ENCODE assay signal across 8 cellular contexts in genomic region chr17:10844667-10845387, GRCh38. TPM values are rescaled to one million over a fixed set of nuclear protein-coding genes. Genes with fewer than 3 reads are reported as not detected.
A peak's percentile ranks its signal among the peaks of the same experiment; 100 is the strongest.
DNase-seq lines count a peak whose midpoint lies in the region; ATAC-seq, FAIRE-seq and TF ChIP-seq lines count a peak whose summit lies in the region.

No MANE protein-coding gene starts in this region.

- H3K4me1 Mint-ChIP-seq in WTC11, result peaks cover 21% of the 10 kb centered on the region

- peak; percentile 93 for TF ChIP-seq CTCF in WTC11 (IDR thresholded peaks at IDR 0.05)
- peak; percentile 89 for TF ChIP-seq CTCF in bronchial epithelial cell (IDR thresholded peaks at IDR 0.05; ENCODE audit: insufficient read depth, low read length, severe bottlenecking)

- peaks cover 24% of the 10 kb centered on the region for H3K27me3 Mint-ChIP-seq in WTC11 (ENCODE audit: low read depth)

- H3K36me3 Mint-ChIP-seq in WTC11, result peaks cover 6% of the 10 kb centered on the region; the same call in 1 of the 2 replicates

- H3K27ac Mint-ChIP-seq in WTC11, result no peak overlapping the region

- CTCF ChIA-PET in WTC11 (lab: Charles Lee), result interaction anchor here (0.6 to 3.9 kb wide), 44 partner anchors 13 to 1091 kb away, joined by 3 to 99 read pairs (median 4); partner anchors contain the start of gene TMEM220

- H3K36me3 ChIP-seq in bronchial epithelial cell (ENCODE audit: control insufficient read depth, insufficient read depth, low read length), result no peaks in the 10 kb centered on the region

- peak; percentile 72 for FAIRE-seq in H54 (lab: Jason Lieb, UNC)
- FAIRE-seq in bronchial epithelial cell (lab: Jason Lieb, UNC), result peak; percentile 28

- DNase-seq in GM04503 (ENCODE audit: low read depth) (peak; percentile 9), H54 (ENCODE audit: insufficient read length, low spot score) (peak; percentile 69), MV-4-11 (lab: John Stamatoyannopoulos, UW) (peak; percentile 38), WTC11 (ENCODE audit: low spot score) (peak; percentile 82), bronchial epithelial cell (ENCODE audit: low read depth) (peak; percentile 45), inferior parietal cortex (ENCODE audit: extremely low spot score) (peak; percentile 74), smooth muscle cell of the brain vasculature (ENCODE audit: low read depth, low spot score) (peak; percentile 6)

- POLR2A ChIA-PET in WTC11 (lab: Charles Lee), result interaction anchor here (1.0 kb wide), 2 partner anchors 53 to 78 kb away, joined by 3 to 4 read pairs; no protein-coding TSS in a partner anchor

- no peak for TF ChIP-seq POLR2A in H54 (IDR thresholded peaks at IDR 0.05; ENCODE audit: low read depth, low read length)

- ATAC-seq in WTC11 (peak; percentile 89), HG03378 (IDR thresholded peaks at IDR 0.05; ENCODE audit: unreplicated experiment) (no peak)

- peak overlapping the region; percentile 8 for H3K4me3 ChIP-seq in bronchial epithelial cell (ENCODE audit: low read depth, low read length)

- H3K27me3 ChIP-seq in bronchial epithelial cell (ENCODE audit: control insufficient read depth, insufficient read depth, low read length), result no peaks in the 10 kb centered on the region

- peaks cover 29% of the 10 kb centered on the region for H3K9me3 Mint-ChIP-seq in WTC11

- peak overlapping the region; percentile 82 for H3K4me3 Mint-ChIP-seq in WTC11

TF ChIP-seq in WTC11, 78 proteins besides CTCF, POLR2A, EP300 and RAD21:
- TF ChIP-seq SMAD4 (CRISPR knock-in tag; IDR thresholded peaks at IDR 0.05) (no peak), NFATC4 (CRISPR knock-in tag; IDR thresholded peaks at IDR 0.05) (no peak), ZNF512 (CRISPR knock-in tag; IDR thresholded peaks at IDR 0.05; ENCODE audit: borderline replicate concordance) (no peak), MYBL2 (CRISPR knock-in tag; IDR thresholded peaks at IDR 0.05) (no peak), ATF1 (CRISPR knock-in tag; IDR thresholded peaks at IDR 0.05) (no peak), ZNF121 (CRISPR knock-in tag; IDR thresholded peaks at IDR 0.05) (no peak), FOXP1 (CRISPR knock-in tag; IDR thresholded peaks at IDR 0.05; ENCODE audit: borderline replicate concordance) (no peak), ZNF317 (CRISPR knock-in tag; IDR thresholded peaks at IDR 0.05; ENCODE audit: borderline replicate concordance, low read depth) (no peak)
- TF ChIP-seq, protein P1, sequence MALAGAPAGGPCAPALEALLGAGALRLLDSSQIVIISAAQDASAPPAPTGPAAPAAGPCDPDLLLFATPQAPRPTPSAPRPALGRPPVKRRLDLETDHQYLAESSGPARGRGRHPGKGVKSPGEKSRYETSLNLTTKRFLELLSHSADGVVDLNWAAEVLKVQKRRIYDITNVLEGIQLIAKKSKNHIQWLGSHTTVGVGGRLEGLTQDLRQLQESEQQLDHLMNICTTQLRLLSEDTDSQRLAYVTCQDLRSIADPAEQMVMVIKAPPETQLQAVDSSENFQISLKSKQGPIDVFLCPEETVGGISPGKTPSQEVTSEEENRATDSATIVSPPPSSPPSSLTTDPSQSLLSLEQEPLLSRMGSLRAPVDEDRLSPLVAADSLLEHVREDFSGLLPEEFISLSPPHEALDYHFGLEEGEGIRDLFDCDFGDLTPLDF (CRISPR knock-in tag; IDR thresholded peaks at IDR 0.05), result no peak
- TF ChIP-seq, protein P2, sequence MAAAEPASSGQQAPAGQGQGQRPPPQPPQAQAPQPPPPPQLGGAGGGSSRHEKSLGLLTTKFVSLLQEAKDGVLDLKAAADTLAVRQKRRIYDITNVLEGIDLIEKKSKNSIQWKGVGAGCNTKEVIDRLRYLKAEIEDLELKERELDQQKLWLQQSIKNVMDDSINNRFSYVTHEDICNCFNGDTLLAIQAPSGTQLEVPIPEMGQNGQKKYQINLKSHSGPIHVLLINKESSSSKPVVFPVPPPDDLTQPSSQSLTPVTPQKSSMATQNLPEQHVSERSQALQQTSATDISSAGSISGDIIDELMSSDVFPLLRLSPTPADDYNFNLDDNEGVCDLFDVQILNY (CRISPR knock-in tag; IDR thresholded peaks at IDR 0.05), result no peak
- TF ChIP-seq, protein P3, sequence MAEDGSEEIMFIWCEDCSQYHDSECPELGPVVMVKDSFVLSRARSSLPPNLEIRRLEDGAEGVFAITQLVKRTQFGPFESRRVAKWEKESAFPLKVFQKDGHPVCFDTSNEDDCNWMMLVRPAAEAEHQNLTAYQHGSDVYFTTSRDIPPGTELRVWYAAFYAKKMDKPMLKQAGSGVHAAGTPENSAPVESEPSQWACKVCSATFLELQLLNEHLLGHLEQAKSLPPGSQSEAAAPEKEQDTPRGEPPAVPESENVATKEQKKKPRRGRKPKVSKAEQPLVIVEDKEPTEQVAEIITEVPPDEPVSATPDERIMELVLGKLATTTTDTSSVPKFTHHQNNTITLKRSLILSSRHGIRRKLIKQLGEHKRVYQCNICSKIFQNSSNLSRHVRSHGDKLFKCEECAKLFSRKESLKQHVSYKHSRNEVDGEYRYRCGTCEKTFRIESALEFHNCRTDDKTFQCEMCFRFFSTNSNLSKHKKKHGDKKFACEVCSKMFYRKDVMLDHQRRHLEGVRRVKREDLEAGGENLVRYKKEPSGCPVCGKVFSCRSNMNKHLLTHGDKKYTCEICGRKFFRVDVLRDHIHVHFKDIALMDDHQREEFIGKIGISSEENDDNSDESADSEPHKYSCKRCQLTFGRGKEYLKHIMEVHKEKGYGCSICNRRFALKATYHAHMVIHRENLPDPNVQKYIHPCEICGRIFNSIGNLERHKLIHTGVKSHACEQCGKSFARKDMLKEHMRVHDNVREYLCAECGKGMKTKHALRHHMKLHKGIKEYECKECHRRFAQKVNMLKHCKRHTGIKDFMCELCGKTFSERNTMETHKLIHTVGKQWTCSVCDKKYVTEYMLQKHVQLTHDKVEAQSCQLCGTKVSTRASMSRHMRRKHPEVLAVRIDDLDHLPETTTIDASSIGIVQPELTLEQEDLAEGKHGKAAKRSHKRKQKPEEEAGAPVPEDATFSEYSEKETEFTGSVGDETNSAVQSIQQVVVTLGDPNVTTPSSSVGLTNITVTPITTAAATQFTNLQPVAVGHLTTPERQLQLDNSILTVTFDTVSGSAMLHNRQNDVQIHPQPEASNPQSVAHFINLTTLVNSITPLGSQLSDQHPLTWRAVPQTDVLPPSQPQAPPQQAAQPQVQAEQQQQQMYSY (CRISPR knock-in tag; IDR thresholded peaks at IDR 0.05), result no peak
- TF ChIP-seq, protein P4, sequence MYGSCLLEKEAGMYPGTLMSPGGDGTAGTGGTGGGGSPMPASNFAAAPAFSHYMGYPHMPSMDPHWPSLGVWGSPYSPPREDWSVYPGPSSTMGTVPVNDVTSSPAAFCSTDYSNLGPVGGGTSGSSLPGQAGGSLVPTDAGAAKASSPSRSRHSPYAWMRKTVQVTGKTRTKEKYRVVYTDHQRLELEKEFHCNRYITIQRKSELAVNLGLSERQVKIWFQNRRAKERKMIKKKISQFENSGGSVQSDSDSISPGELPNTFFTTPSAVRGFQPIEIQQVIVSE (CRISPR knock-in tag; IDR thresholded peaks at IDR 0.05; ENCODE audit: borderline replicate concordance), result no peak

RNA-seq across cellular contexts. Expression of gene PIRT, which starts 6.9 kb away (rescaled TPM):
- not detected in 3 replicates for total RNA-seq in WTC11 (2021)
- total RNA-seq in bronchial epithelial cell, result not detected in 2 replicates

RNA-seq across cellular contexts. Expression of gene TMEM238L, which starts 40.9 kb away (rescaled TPM):
- total RNA-seq in WTC11 (2021), result not detected in 3 replicates
- not detected in 2 replicates for total RNA-seq in bronchial epithelial cell

Comparison
In these comparisons a context has a peak if more than half of its experiments do, and no peak if none do; other contexts are left out.
1. DNase-seq: peak in every context shown above with its lines; median percentile 82 in WTC11; 74 in inferior parietal cortex; 69 in H54; 45 in bronchial epithelial cell; 38 in MV-4-11; 9 in GM04503; 6 in smooth muscle cell of the brain vasculature.